ENCODE assay signal across 9 cellular contexts in genomic region chr9:132670816-132671371, GRCh38. TPM values are rescaled to one million over a fixed set of nuclear protein-coding genes. Genes with fewer than 3 reads are reported as not detected.
DNase-seq lines count a peak whose midpoint lies in the region; ATAC-seq, FAIRE-seq and TF ChIP-seq lines count a peak whose summit lies in the region.
"Had no signal": no experiment of that assay in that cellular context is flagged by ENCODE, and none has a peak within 500 bp of the region (broad histone marks: within the 10 kb centered on the region; RNA-seq: fewer than 3 reads in every experiment).

No MANE protein-coding gene starts in this region.

- H3K9me3 ChIP-seq in esophagus squamous epithelium (no peaks in the 10 kb centered on the region), neuronal stem cell (replicated peaks in 1 of 2; ENCODE audit: control insufficient read depth in 2 of 2, insufficient read depth in 1 of 2, low read depth in 1 of 2, low read length in 2 of 2) (peaks cover 0 to 16% of the 10 kb centered on the region in 2 donors), transverse colon (no peaks in the 10 kb centered on the region)

- H3K4ac ChIP-seq in neuronal stem cell (ENCODE audit: low read length), result no peak overlapping the region

- peak overlapping the region; percentile 93 for H2AK5ac ChIP-seq in neuronal stem cell (ENCODE audit: low read depth, low read length)

- peak overlapping the region; percentile 92 for H3K23ac ChIP-seq in neuronal stem cell (ENCODE audit: low read depth, low read length, poor library complexity)

- peak overlapping the region; percentile 56 for H3K14ac ChIP-seq in neuronal stem cell (ENCODE audit: low read length)

- DNase-seq in GM12891 (ENCODE audit: insufficient read length, low spot score), result peak; percentile 34
- peak; percentile 7 for DNase-seq in NCI-H510A treated with DMSO at 0.1 percent for 48 hours (lab: John Stamatoyannopoulos, UW)
- DNase-seq in activated T-cell treated with anti-CD3 and anti-CD28 coated beads for 4 hours, result peak; percentile 17
- DNase-seq in esophagus squamous epithelium (lab: John Stamatoyannopoulos, UW), result no peak
- peak; percentile 41 for DNase-seq in neuronal stem cell (ENCODE audit: low spot score)
- DNase-seq in transverse colon, result peak; percentile 24
- no peak for DNase-seq in DMS79 treated with DMSO at 0.1 percent for 48 hours (lab: John Stamatoyannopoulos, UW)

- no peak overlapping the region for H2BK12ac ChIP-seq in neuronal stem cell (ENCODE audit: low read length)

- in situ Hi-C loops in transverse colon (cut with MboI; ENCODE audit: low pct_ligation_motif_present in 1 of 4, low pct_unique_long_range_greater_than_20kb in 1 of 4, low sequenced_read_pairs in 3 of 4), result no loop called here

- intact Hi-C loops in esophagus squamous epithelium (cut with DNase I) (loop anchor here (10.0 kb wide), 1 partner anchor 124 kb away; no protein-coding TSS in a partner anchor), transverse colon (cut with DNase I; ENCODE audit: low total_unique reads) (no loop called here)

- H3K36me3 ChIP-seq in esophagus squamous epithelium (peaks cover 0 to 2% (median 0%) of the 10 kb centered on the region in 3 donors), neuronal stem cell (replicated peaks in 1 of 2; ENCODE audit: control insufficient read depth in 2 of 2, insufficient read depth in 2 of 2, low read length in 2 of 2) (peaks cover 0 to 32% of the 10 kb centered on the region in 2 donors), transverse colon (no peaks in the 10 kb centered on the region)

- TF ChIP-seq POLR2A in GM12891 (IDR thresholded peaks at IDR 0.05; ENCODE audit: low read depth, low read length) (no peak; the same call in 1 of the 2 replicates), esophagus squamous epithelium (IDR thresholded peaks at IDR 0.05) (no peak), transverse colon (IDR thresholded peaks at IDR 0.05) (no peak)

- H3K18ac ChIP-seq in neuronal stem cell (ENCODE audit: low read length), result peak overlapping the region; percentile 94

- H3K4me3 ChIP-seq in esophagus squamous epithelium (peak overlapping the region; percentile 89 to 99 (median 94)), neuronal stem cell (ENCODE audit: low read length in 2 of 2) (peak overlapping the region; percentile 98 to 99), transverse colon (peak overlapping the region; percentile 73 to 100 (median 90))

- H2BK5ac ChIP-seq in neuronal stem cell (ENCODE audit: low read length), result peak overlapping the region; percentile 96

- H2AFZ ChIP-seq in neuronal stem cell (ENCODE audit: low read length), result peak overlapping the region; percentile 99

- H3K4me1 ChIP-seq in esophagus squamous epithelium (peaks cover 21 to 68% (median 26%) of the 10 kb centered on the region in 3 donors), neuronal stem cell (ENCODE audit: control insufficient read depth in 2 of 2, insufficient read depth in 1 of 2, low read depth in 1 of 2, low read length in 2 of 2) (peaks cover 2 to 5% of the 10 kb centered on the region in 2 donors), transverse colon (peaks cover 13 to 39% (median 25%) of the 10 kb centered on the region in 4 donors)

- H2BK120ac ChIP-seq in neuronal stem cell (ENCODE audit: low read depth, low read length), result peak overlapping the region; percentile 74

- H4K91ac ChIP-seq in neuronal stem cell (ENCODE audit: low read depth, low read length, poor library complexity), result no peak overlapping the region

- H4K8ac ChIP-seq in neuronal stem cell (ENCODE audit: low read depth, low read length), result no peak overlapping the region

- TF ChIP-seq EP300 in transverse colon (IDR thresholded peaks at IDR 0.05; ENCODE audit: low read depth), result no peak

- peak; percentile 65 for FAIRE-seq in GM12891 (lab: Jason Lieb, UNC)
- FAIRE-seq: islet of Langerhans had no signal

- H2BK15ac ChIP-seq in neuronal stem cell (ENCODE audit: low read length), result peak overlapping the region; percentile 92

- peak overlapping the region; percentile 71 for H3K4me2 ChIP-seq in neuronal stem cell (ENCODE audit: insufficient read depth, low read length, poor library complexity, severe bottlenecking)

- peak; percentile 24 for ATAC-seq in HG02588 (IDR thresholded peaks at IDR 0.05; ENCODE audit: unreplicated experiment)

- H3K27ac ChIP-seq in esophagus squamous epithelium, result peak overlapping the region; percentile 94 to 99 (median 98)
- peak overlapping the region; percentile 50 for H3K27ac ChIP-seq in neuronal stem cell (replicated peaks; ENCODE audit: low read length)
- H3K27ac ChIP-seq in transverse colon, result peak overlapping the region; percentile 93 to 99 (median 95)

- H3K9ac ChIP-seq in neuronal stem cell (ENCODE audit: low read depth, low read length, poor library complexity), result peak overlapping the region; percentile 100

- no peak for TF ChIP-seq CTCF in esophagus squamous epithelium (IDR thresholded peaks at IDR 0.05)
- no peak for TF ChIP-seq CTCF in transverse colon (IDR thresholded peaks at IDR 0.05)

- 0% methylated on average over 8 to 12 of the region's 37 CpGs for WGBS in esophagus squamous epithelium, 2 donors
- no CpG with 5 or more reads among the region's 37 CpGs for WGBS in neuronal stem cell (ENCODE audit: extremely low coverage in 2 of 2, insufficient read length in 2 of 2, insufficient replicate concordance in 1 of 2), 2 donors
- 0% methylated on average over 7 to 29 of the region's 37 CpGs for WGBS in transverse colon (ENCODE audit: low coverage in 1 of 2), 2 donors

- H3K79me1 ChIP-seq in neuronal stem cell (ENCODE audit: low read depth, low read length), result peaks cover 7% of the 10 kb centered on the region

- H3K27me3 ChIP-seq in esophagus squamous epithelium (no peaks in the 10 kb centered on the region), neuronal stem cell (ENCODE audit: control insufficient read depth in 3 of 3, insufficient read depth in 3 of 3, low read depth in 1 of 3, low read length in 3 of 3) (no peaks in the 10 kb centered on the region), transverse colon (no peaks in the 10 kb centered on the region)

TF ChIP-seq in GM12891, 5 proteins besides CTCF, POLR2A, EP300 and RAD21:
- TF ChIP-seq POU2F2 (IDR thresholded peaks at IDR 0.05; ENCODE audit: low read depth, low read length) (no peak), POLR2AphosphoS5 (IDR thresholded peaks at IDR 0.05; ENCODE audit: low read depth, low read length) (no peak), TAF1 (IDR thresholded peaks at IDR 0.05; ENCODE audit: low read depth, low read length) (no peak), SPI1 (IDR thresholded peaks at IDR 0.05; ENCODE audit: low read depth, low read length) (no peak), PAX5 (IDR thresholded peaks at IDR 0.05; ENCODE audit: insufficient read depth, low read length, severe bottlenecking) (no peak)

RNA-seq across cellular contexts. Expression of gene GTF3C4, which starts 0.6 kb away (rescaled TPM):
- 5.7 TPM for polyA plus RNA-seq in GM12891 (2012; ENCODE audit: low read depth, missing spikeins)
- 10 to 100 TPM in 3 of 4 donors, 1 to 10 TPM in 1; 9.7 to 14.3 (median 11.3) TPM for total RNA-seq in esophagus squamous epithelium
- polyA plus RNA-seq in neuronal stem cell (2013, experiment 1 of 2), result 15.1 TPM
- 15.3 TPM for polyA plus RNA-seq in neuronal stem cell (2013, experiment 2 of 2)
- total RNA-seq in transverse colon, result 10 to 100 TPM in 1 of 4 donors, 1 to 10 TPM in 3; 4.0 to 12.3 (median 8.8) TPM

RNA-seq across cellular contexts. Expression of gene DDX31, which starts 1.1 kb away (rescaled TPM):
- 9.9 TPM for polyA plus RNA-seq in GM12891 (2012; ENCODE audit: low read depth, missing spikeins)
- total RNA-seq in esophagus squamous epithelium, result 10 to 100 TPM; 10.2 to 18.3 (median 11.8) TPM
- 10.0 TPM for polyA plus RNA-seq in neuronal stem cell (2013, experiment 1 of 2)
- polyA plus RNA-seq in neuronal stem cell (2013, experiment 2 of 2), result 10.2 TPM
- total RNA-seq in transverse colon, result 10 to 100 TPM in 2 of 4 donors, 1 to 10 TPM in 2; 6.1 to 30.1 (median 9.8) TPM

Comparison
In these comparisons a context has a peak if more than half of its experiments do, and no peak if none do; other contexts are left out.
1. DNase-seq: peak in GM12891 (single experiment), NCI-H510A treated with DMSO at 0.1 percent for 48 hours (single experiment), activated T-cell treated with anti-CD3 and anti-CD28 coated beads for 4 hours (single experiment), neuronal stem cell (single experiment) and transverse colon (single experiment); none in esophagus squamous epithelium (single experiment) and DMS79 treated with DMSO at 0.1 percent for 48 hours (single experiment).
2. Peak in every context shown above with its lines, with median percentiles within 50 percentile points of each other: H3K27ac ChIP-seq and H3K4me3 ChIP-seq.